Comparison of ENCODE assay signal across 1 cellular context in genomic region chr1:150543500-150544143, GRCh38.
A peak's percentile ranks its signal among the peaks of the same experiment; 100 is the strongest.
TF ChIP-seq lines count a peak whose summit lies in the region.

No MANE protein-coding gene starts in this region.

TF ChIP-seq in HepG2, 621 proteins besides CTCF, POLR2A, EP300 and RAD21 (continued from another document):
- no peak for TF ChIP-seq ZHX1 (CRISPR knock-in tag; IDR thresholded peaks at IDR 0.05; ENCODE audit: low read depth)
- no peak for TF ChIP-seq MYPOP (CRISPR knock-in tag; IDR thresholded peaks at IDR 0.05)
- TF ChIP-seq ZBED4 (CRISPR knock-in tag; IDR thresholded peaks at IDR 0.05; ENCODE audit: borderline replicate concordance): no peak
- no peak for TF ChIP-seq ZSCAN21 (CRISPR knock-in tag; IDR thresholded peaks at IDR 0.05; ENCODE audit: borderline replicate concordance)
- no peak for TF ChIP-seq HOMEZ (CRISPR knock-in tag; IDR thresholded peaks at IDR 0.05; ENCODE audit: low read depth)
- no peak for TF ChIP-seq ETV5 (CRISPR knock-in tag; IDR thresholded peaks at IDR 0.05; ENCODE audit: borderline replicate concordance)
- TF ChIP-seq ZNF383 (CRISPR knock-in tag; IDR thresholded peaks at IDR 0.05; ENCODE audit: borderline replicate concordance): no peak
- no peak for TF ChIP-seq SOX13 (IDR thresholded peaks at IDR 0.05)
- peak in 1 of 2 experiments; percentile 50; a peak in 2 of 4 replicates for TF ChIP-seq SOX13 (CRISPR knock-in tag; conservative IDR thresholded peaks at IDR 0.05 in 1 of 2, IDR thresholded peaks at IDR 0.05 in 1 of 2)
